8 cellular contexts compared by ENCODE assay signal in genomic region chr1:54487571-54488050, GRCh38.
A peak's percentile ranks its signal among the peaks of the same experiment; 100 is the strongest.
DNase-seq lines count a peak whose midpoint lies in the region; ATAC-seq, FAIRE-seq and TF ChIP-seq lines count a peak whose summit lies in the region.

No MANE protein-coding gene starts in this region.

- H3K4me2 ChIP-seq in BLaER1, result peak overlapping the region; percentile 97
- peak overlapping the region; percentile 90 for H3K4me2 ChIP-seq in keratinocyte (ENCODE audit: control insufficient read depth, extremely low read depth, insufficient read depth, low read depth, low read length)

- TF ChIP-seq EP300 in stomach (IDR thresholded peaks at IDR 0.05), result no peak

- H3K27ac ChIP-seq in BLaER1 (peak overlapping the region; percentile 71), ascending aorta (peak overlapping the region; percentile 92 to 97), keratinocyte (ENCODE audit: control insufficient read depth, insufficient read depth, low read length) (no peak overlapping the region), stomach (peak overlapping the region; percentile 62 to 95 (median 87))

- H3K9me1 ChIP-seq in keratinocyte (ENCODE audit: control insufficient read depth, extremely low read depth, insufficient read depth, low read length), result no peaks in the 10 kb centered on the region

- DNase-seq in HK-2 (ENCODE audit: unreplicated experiment), result peak; percentile 10
- no peak for DNase-seq in ascending aorta (ENCODE audit: low spot score in 2 of 2)
- DNase-seq in keratinocyte (ENCODE audit: low read depth, low spot score), result no peak
- no peak for DNase-seq in stomach
- DNase-seq in NCI-H2196 (lab: John Stamatoyannopoulos, UW; ENCODE audit: unreplicated experiment), result no peak

- intact Hi-C loops in ascending aorta (cut with DNase I), result loop anchor here (1.0 to 5.0 kb wide), 8 partner anchors 80 to 540 kb away; partner anchors contain the start of genes CYB5RL, IFT25, LRRC42 and MRPL37
- intact Hi-C loops in stomach (cut with DNase I; ENCODE audit: low total_unique reads), result loop anchor here (5.0 kb wide), 1 partner anchor 75 kb away; no protein-coding TSS in a partner anchor

- H3K4me3 ChIP-seq in BLaER1 (peak overlapping the region; percentile 75), ascending aorta (peak overlapping the region; percentile 61 to 81), keratinocyte (ENCODE audit: control insufficient read depth in 2 of 3, extremely low read depth in 1 of 3, insufficient read depth in 2 of 3, low read depth in 1 of 3, low read length in 3 of 3) (peak overlapping the region; percentile 18 to 54 (median 42)), stomach (peak overlapping the region; percentile 54 to 63 (median 59))

- no peak for TF ChIP-seq POLR2A in stomach (IDR thresholded peaks at IDR 0.05)

- no peaks in the 10 kb centered on the region for H3K27me3 ChIP-seq in BLaER1
- no peaks in the 10 kb centered on the region for H3K27me3 ChIP-seq in ascending aorta
- H3K27me3 ChIP-seq in keratinocyte (ENCODE audit: control insufficient read depth, extremely low read depth, insufficient read depth, low read length), result no peaks in the 10 kb centered on the region
- H3K27me3 ChIP-seq in stomach, result no peaks in the 10 kb centered on the region

- H4K20me1 ChIP-seq in BLaER1 (no peaks in the 10 kb centered on the region), keratinocyte (ENCODE audit: control insufficient read depth, extremely low read depth, insufficient read depth, low read length) (no peaks in the 10 kb centered on the region)

- FAIRE-seq in keratinocyte (lab: Jason Lieb, UNC), result no peak

- 10 to 19% (median 16%) methylated on average over 19 to 21 of the region's 21 CpGs for WGBS in stomach, 5 donors

- H3K9ac ChIP-seq in BLaER1 (peak overlapping the region; percentile 80), keratinocyte (ENCODE audit: control insufficient read depth, extremely low read depth, insufficient read depth, low read length) (peak overlapping the region; percentile 77)

- H2AFZ ChIP-seq in keratinocyte (ENCODE audit: control insufficient read depth, low read length), result peak overlapping the region; percentile 61

- H3K79me2 ChIP-seq in keratinocyte (ENCODE audit: control insufficient read depth, insufficient read depth, low read length), result no peaks in the 10 kb centered on the region

- dilution Hi-C loops in keratinocyte (cut with MboI; ENCODE audit: extremely low pct_ligation_motif_present, low sequenced_read_pairs), result no loop called here

- no peaks in the 10 kb centered on the region for H3K9me3 ChIP-seq in BLaER1
- H3K9me3 ChIP-seq in ascending aorta, result no peaks in the 10 kb centered on the region
- H3K9me3 ChIP-seq in keratinocyte (ENCODE audit: control insufficient read depth, low read depth, low read length), result no peaks in the 10 kb centered on the region
- no peaks in the 10 kb centered on the region for H3K9me3 ChIP-seq in stomach

- H3K36me3 ChIP-seq in BLaER1 (no peaks in the 10 kb centered on the region), ascending aorta (no peaks in the 10 kb centered on the region), keratinocyte (ENCODE audit: control insufficient read depth in 2 of 2, extremely low read depth in 1 of 2, insufficient read depth in 2 of 2, low read length in 2 of 2) (no peaks in the 10 kb centered on the region), stomach (no peaks in the 10 kb centered on the region)

- TF ChIP-seq CTCF in ascending aorta (IDR thresholded peaks at IDR 0.05), result no peak
- TF ChIP-seq CTCF in keratinocyte (optimal IDR thresholded peaks at IDR 0.05 in 1 of 3, IDR thresholded peaks at IDR 0.05 in 1 of 3, conservative IDR thresholded peaks at IDR 0.05 in 1 of 3; ENCODE audit: extremely low read depth in 1 of 3, insufficient read depth in 2 of 3, low read length in 3 of 3), result no peak
- no peak for TF ChIP-seq CTCF in stomach (IDR thresholded peaks at IDR 0.05)

- H3K4me1 ChIP-seq in BLaER1, result peaks cover 56% of the 10 kb centered on the region
- peaks cover 0 to 31% of the 10 kb centered on the region in 2 donors for H3K4me1 ChIP-seq in ascending aorta
- peaks cover 28% of the 10 kb centered on the region for H3K4me1 ChIP-seq in keratinocyte (ENCODE audit: control insufficient read depth, extremely low read depth, insufficient read depth, low read length)
- peaks cover 30 to 52% (median 39%) of the 10 kb centered on the region in 4 donors for H3K4me1 ChIP-seq in stomach

- ATAC-seq in HG03571 (IDR thresholded peaks at IDR 0.05; ENCODE audit: unreplicated experiment) (no peak), HG02981 (IDR thresholded peaks at IDR 0.05; ENCODE audit: unreplicated experiment) (no peak)
